24 cellular contexts compared by ENCODE assay signal in genomic region chr20:35640724-35641123, GRCh38. TPM values are rescaled to one million over a fixed set of nuclear protein-coding genes. Genes with fewer than 3 reads are reported as not detected.
DNase-seq lines count a peak whose midpoint lies in the region; ATAC-seq and TF ChIP-seq lines count a peak whose summit lies in the region.
"Had no signal": no experiment of that assay in that cellular context is flagged by ENCODE, and none has a peak within 500 bp of the region (broad histone marks: within the 10 kb centered on the region; RNA-seq: fewer than 3 reads in every experiment).

No MANE protein-coding gene starts in this region.

- no peaks in the 10 kb centered on the region for H3K36me3 ChIP-seq in CD4-positive, alpha-beta memory T cell (ENCODE audit: insufficient read depth, low read length)
- H3K36me3 ChIP-seq in Caco-2 (ENCODE audit: control insufficient read depth, insufficient read depth, low read length) = peaks cover 1% of the 10 kb centered on the region; the same call in 1 of the 2 replicates
- H3K36me3 ChIP-seq in naive thymus-derived CD4-positive, alpha-beta T cell (ENCODE audit: control insufficient read depth in 2 of 3, insufficient read depth in 3 of 3, low read length in 3 of 3) = peaks cover 0 to 2% (median 0%) of the 10 kb centered on the region in 3 experiments
- H3K36me3 ChIP-seq in effector memory CD4-positive, alpha-beta T cell (ENCODE audit: control insufficient read depth, insufficient read depth, low read length) = no peaks in the 10 kb centered on the region
- H3K36me3 ChIP-seq: adrenal gland, breast epithelium, transverse colon had no signal

- no peak overlapping the region for H3K27ac ChIP-seq in CD4-positive, alpha-beta memory T cell (ENCODE audit: low read depth, low read length)
- H3K27ac ChIP-seq in naive thymus-derived CD4-positive, alpha-beta T cell (ENCODE audit: low read depth, low read length) = no peak overlapping the region
- no peak overlapping the region for H3K27ac ChIP-seq in effector memory CD4-positive, alpha-beta T cell (ENCODE audit: insufficient read depth, low read length, poor library complexity, severe bottlenecking)
- H3K27ac ChIP-seq: adrenal gland, breast epithelium, skin epidermis, transverse colon had no signal

- TF ChIP-seq CTCF in Caco-2 (IDR thresholded peaks at IDR 0.05; ENCODE audit: insufficient read depth in 1 of 2, low read depth in 1 of 2, low read length in 1 of 2, severe bottlenecking in 1 of 2, unreplicated experiment in 1 of 2) = no peak

- H3K4me3 ChIP-seq in CD4-positive, alpha-beta memory T cell (ENCODE audit: low read length in 2 of 2) = no peak overlapping the region
- no peak overlapping the region for H3K4me3 ChIP-seq in Caco-2 (ENCODE audit: low read depth, low read length)
- no peak overlapping the region for H3K4me3 ChIP-seq in naive thymus-derived CD4-positive, alpha-beta T cell (ENCODE audit: low read length)
- H3K4me3 ChIP-seq in effector memory CD4-positive, alpha-beta T cell (ENCODE audit: insufficient read depth, low read depth, low read length, poor library complexity, severe bottlenecking) = no peak overlapping the region
- H3K4me3 ChIP-seq: adrenal gland, breast epithelium, skin epidermis, transverse colon had no signal

- no TSS peak for BruUV-seq in Caco-2 (replicated peaks; lab: Mats Ljungman, UMichigan)

- peaks cover 37% of the 10 kb centered on the region for H3K4me1 ChIP-seq in CD4-positive, alpha-beta memory T cell (ENCODE audit: insufficient read depth, low read length)
- H3K4me1 ChIP-seq in Caco-2 = peaks cover 17% of the 10 kb centered on the region
- peaks cover 0 to 13% of the 10 kb centered on the region in 2 donors for H3K4me1 ChIP-seq in naive thymus-derived CD4-positive, alpha-beta T cell (ENCODE audit: control insufficient read depth in 2 of 2, insufficient read depth in 2 of 2, low read length in 2 of 2)
- H3K4me1 ChIP-seq in effector memory CD4-positive, alpha-beta T cell (ENCODE audit: control insufficient read depth, insufficient read depth, low read length, poor library complexity, severe bottlenecking) = peaks cover 7% of the 10 kb centered on the region
- H3K4me1 ChIP-seq: breast epithelium, transverse colon had no signal

- no peak for DNase-seq in CD4-positive, alpha-beta memory T cell
- DNase-seq in Caco-2 (no peak), HEK293T (ENCODE audit: extremely low spot score) (no peak)
- no peak for DNase-seq in activated T-helper 2 cell treated with anti-CD3 and anti-CD28 coated beads, Interferon-gamma antibody, Interleukin-2, Interleukin-4, amounts not matched to agents 10 μg/mL and 5 μg/mL and 100 μg/mL, durations not matched to agents 14 hours and 24 hours and 36 hours (ENCODE audit: low spot score)
- no peak for DNase-seq in naive thymus-derived CD4-positive, alpha-beta T cell
- DNase-seq in effector memory CD4-positive, alpha-beta T cell = no peak
- DNase-seq: activated CD4-positive, CD25-positive, alpha-beta regulatory T cell; activated T-cell treated with anti-CD3 and anti-CD28 coated beads, Interleukin-2, amount 50 U/mL, for 48 hours; adrenal gland; AML-193; COR-L47; KG1; NCI-H1436 treated with DMSO at 0.1 percent for 48 hours; NCI-H2171 treated with DMSO at 0.1 percent for 48 hours; NCI-H526; RPMI8226; SK-N-SH; stimulated activated naive CD8-positive, alpha-beta T cell treated with anti-CD3 and anti-CD28 coated beads, Interleukin-15, Interleukin-2, amounts not matched to agents 100 U/mL and 50 U/mL, for 24 hours; transverse colon had no signal

- CTCF ChIA-PET in CD4-positive, alpha-beta memory T cell (lab: Charles Lee; ENCODE audit: partially characterized antibody) = interaction anchor here (1.3 kb wide), 1 partner anchor 40 kb away, joined by 3 read pairs; no protein-coding TSS in a partner anchor
- CTCF ChIA-PET in Caco-2 (lab: Charles Lee) = no interaction called here
- CTCF ChIA-PET in naive thymus-derived CD4-positive, alpha-beta T cell (lab: Charles Lee) = interaction anchor here (1.1 kb wide), 1 partner anchor 23 kb away, joined by 3 read pairs; no protein-coding TSS in a partner anchor
- CTCF ChIA-PET in HEK293T (lab: Yijun Ruan, JAX) = no interaction called here

- no peaks in the 10 kb centered on the region for H3K9me3 ChIP-seq in CD4-positive, alpha-beta memory T cell (ENCODE audit: control insufficient read depth in 1 of 2, low read length in 2 of 2)
- H3K9me3 ChIP-seq in Caco-2 = no peaks in the 10 kb centered on the region
- no peaks in the 10 kb centered on the region for H3K9me3 ChIP-seq in naive thymus-derived CD4-positive, alpha-beta T cell (ENCODE audit: control insufficient read depth in 2 of 3, low read length in 3 of 3)
- no peaks in the 10 kb centered on the region for H3K9me3 ChIP-seq in effector memory CD4-positive, alpha-beta T cell (ENCODE audit: control insufficient read depth, low read length)
- H3K9me3 ChIP-seq: adrenal gland, breast epithelium, SK-N-SH, transverse colon had no signal

- H3K4me1 Mint-ChIP-seq in CD4-positive, alpha-beta memory T cell = peaks cover 68 to 92% (median 80%) of the 10 kb centered on the region in 4 donors
- H3K4me1 Mint-ChIP-seq in Caco-2 (ENCODE audit: low read depth, unreplicated experiment) = peaks cover 36% of the 10 kb centered on the region
- peaks cover 33% of the 10 kb centered on the region for H3K4me1 Mint-ChIP-seq in activated T-helper 2 cell treated with anti-CD3 and anti-CD28 coated beads, Interferon-gamma antibody, Interleukin-2, Interleukin-4, amounts not matched to agents 10 μg/mL and 5 μg/mL and 100 μg/mL, durations not matched to agents 14 hours and 24 hours and 36 hours (ENCODE audit: low read depth)
- H3K4me1 Mint-ChIP-seq in naive thymus-derived CD4-positive, alpha-beta T cell = peaks cover 49 to 96% (median 92%) of the 10 kb centered on the region in 7 donors

- H3K27me3 ChIP-seq in CD4-positive, alpha-beta memory T cell (ENCODE audit: insufficient read depth, low read length) = no peaks in the 10 kb centered on the region
- H3K27me3 ChIP-seq in Caco-2 (replicated peaks; ENCODE audit: control insufficient read depth, insufficient read depth, low read length) = no peaks in the 10 kb centered on the region
- no peaks in the 10 kb centered on the region for H3K27me3 ChIP-seq in naive thymus-derived CD4-positive, alpha-beta T cell (ENCODE audit: control insufficient read depth in 2 of 2, insufficient read depth in 2 of 2, low read length in 2 of 2)
- H3K27me3 ChIP-seq in effector memory CD4-positive, alpha-beta T cell (replicated peaks; ENCODE audit: control insufficient read depth, insufficient read depth, low read length, poor library complexity, severe bottlenecking) = no peaks in the 10 kb centered on the region
- H3K27me3 ChIP-seq: adrenal gland, breast epithelium, transverse colon had no signal

- no peaks in the 10 kb centered on the region for H3K9me3 Mint-ChIP-seq in CD4-positive, alpha-beta memory T cell
- no peaks in the 10 kb centered on the region for H3K9me3 Mint-ChIP-seq in Caco-2 (ENCODE audit: unreplicated experiment)
- H3K9me3 Mint-ChIP-seq in activated T-helper 2 cell treated with anti-CD3 and anti-CD28 coated beads, Interferon-gamma antibody, Interleukin-2, Interleukin-4, amounts not matched to agents 10 μg/mL and 5 μg/mL and 100 μg/mL, durations not matched to agents 14 hours and 24 hours and 36 hours = no peaks in the 10 kb centered on the region
- H3K9me3 Mint-ChIP-seq in naive thymus-derived CD4-positive, alpha-beta T cell = no peaks in the 10 kb centered on the region
- H3K9me3 Mint-ChIP-seq: dendritic cell treated with granulocyte-macrophage colony-stimulating factor and Interleukin-4, amounts not matched to agents 40 ng/mL and 50 ng/mL, for 4 days had no signal

- peak overlapping the region in 2 of 8 donors; percentile 36 to 50 for H3K4me3 Mint-ChIP-seq in CD4-positive, alpha-beta memory T cell
- H3K4me3 Mint-ChIP-seq in Caco-2 (ENCODE audit: unreplicated experiment) = no peak overlapping the region
- H3K4me3 Mint-ChIP-seq in activated T-helper 2 cell treated with anti-CD3 and anti-CD28 coated beads, Interferon-gamma antibody, Interleukin-2, Interleukin-4, amounts not matched to agents 10 μg/mL and 5 μg/mL and 100 μg/mL, durations not matched to agents 14 hours and 24 hours and 36 hours (ENCODE audit: low read depth) = no peak overlapping the region
- peak overlapping the region in 1 of 10 donors; percentile 31 for H3K4me3 Mint-ChIP-seq in naive thymus-derived CD4-positive, alpha-beta T cell
- H3K4me3 Mint-ChIP-seq: dendritic cell treated with granulocyte-macrophage colony-stimulating factor and Interleukin-4, amounts not matched to agents 40 ng/mL and 50 ng/mL, for 4 days had no signal

- peaks cover 0 to 9% of the 10 kb centered on the region in 2 donors for H3K36me3 Mint-ChIP-seq in CD4-positive, alpha-beta memory T cell
- H3K36me3 Mint-ChIP-seq in Caco-2 (ENCODE audit: insufficient read depth, unreplicated experiment) = peaks cover 70% of the 10 kb centered on the region
- H3K36me3 Mint-ChIP-seq in activated T-helper 2 cell treated with anti-CD3 and anti-CD28 coated beads, Interferon-gamma antibody, Interleukin-2, Interleukin-4, amounts not matched to agents 10 μg/mL and 5 μg/mL and 100 μg/mL, durations not matched to agents 14 hours and 24 hours and 36 hours (ENCODE audit: low read depth) = peaks cover 25% of the 10 kb centered on the region
- peaks cover 0 to 5% (median 0%) of the 10 kb centered on the region in 5 donors for H3K36me3 Mint-ChIP-seq in naive thymus-derived CD4-positive, alpha-beta T cell

- H3K27me3 Mint-ChIP-seq in CD4-positive, alpha-beta memory T cell = no peaks in the 10 kb centered on the region
- H3K27me3 Mint-ChIP-seq in Caco-2 (ENCODE audit: insufficient read depth, unreplicated experiment) = no peaks in the 10 kb centered on the region
- H3K27me3 Mint-ChIP-seq in activated T-helper 2 cell treated with anti-CD3 and anti-CD28 coated beads, Interferon-gamma antibody, Interleukin-2, Interleukin-4, amounts not matched to agents 10 μg/mL and 5 μg/mL and 100 μg/mL, durations not matched to agents 14 hours and 24 hours and 36 hours (ENCODE audit: low read depth) = no peaks in the 10 kb centered on the region
- H3K27me3 Mint-ChIP-seq in naive thymus-derived CD4-positive, alpha-beta T cell = no peaks in the 10 kb centered on the region
- H3K27me3 Mint-ChIP-seq: dendritic cell treated with granulocyte-macrophage colony-stimulating factor and Interleukin-4, amounts not matched to agents 40 ng/mL and 50 ng/mL, for 4 days had no signal

- H3K27ac Mint-ChIP-seq in CD4-positive, alpha-beta memory T cell = peak overlapping the region in 4 of 7 donors; percentile 4 to 61 (median 47)
- H3K27ac Mint-ChIP-seq in Caco-2 (ENCODE audit: unreplicated experiment) = peak overlapping the region; percentile 9
- H3K27ac Mint-ChIP-seq in activated T-helper 2 cell treated with anti-CD3 and anti-CD28 coated beads, Interferon-gamma antibody, Interleukin-2, Interleukin-4, amounts not matched to agents 10 μg/mL and 5 μg/mL and 100 μg/mL, durations not matched to agents 14 hours and 24 hours and 36 hours = peak overlapping the region; percentile 33
- peak overlapping the region in 8 of 9 donors; percentile 14 to 79 (median 49) for H3K27ac Mint-ChIP-seq in naive thymus-derived CD4-positive, alpha-beta T cell
- H3K27ac Mint-ChIP-seq: dendritic cell treated with granulocyte-macrophage colony-stimulating factor and Interleukin-4, amounts not matched to agents 40 ng/mL and 50 ng/mL, for 4 days had no signal

- POLR2A ChIA-PET in CD4-positive, alpha-beta memory T cell (lab: Charles Lee; ENCODE audit: partially characterized antibody) = interaction anchor here (1.9 kb wide), 1 partner anchor 23 kb away, joined by 9 read pairs; no protein-coding TSS in a partner anchor
- POLR2A ChIA-PET in Caco-2 (lab: Charles Lee) (interaction anchor here (0.6 kb wide), 1 partner anchor 18 kb away, joined by 3 read pairs; no protein-coding TSS in a partner anchor), HEK293T (lab: Yijun Ruan, JAX) (interaction anchor here (0.6 to 1.9 kb wide), 2 partner anchors 101 to 102 kb away, joined by 3 to 4 read pairs; partner anchors contain the start of gene RBM39)
- POLR2A ChIA-PET in naive thymus-derived CD4-positive, alpha-beta T cell (lab: Charles Lee) = interaction anchor here (0.6 to 2.0 kb wide), 2 partner anchors 24 to 155 kb away, joined by 3 to 4 read pairs; partner anchors contain the start of genes CPNE1 and RBM12

- ATAC-seq in naive thymus-derived CD4-positive, alpha-beta T cell = no peak
- no peak for ATAC-seq in HG02973 (IDR thresholded peaks at IDR 0.05; ENCODE audit: unreplicated experiment)
- ATAC-seq: HCT116; stimulated activated naive CD8-positive, alpha-beta T cell treated with anti-CD3 and anti-CD28 coated beads, Interleukin-15, Interleukin-2, amounts not matched to agents 100 U/mL and 50 U/mL, for 24 hours had no signal

- intact Hi-C loops in CD4-positive, alpha-beta memory T cell (cut with micrococcal nuclease) = no loop called here
- intact Hi-C loops in Caco-2 (cut with micrococcal nuclease; ENCODE audit: unreplicated experiment) = no loop called here
- intact Hi-C loops in activated T-helper 2 cell treated with anti-CD3 and anti-CD28 coated beads, Interferon-gamma antibody, Interleukin-2, Interleukin-4, amounts not matched to agents 10 μg/mL and 5 μg/mL and 100 μg/mL, durations not matched to agents 14 hours and 24 hours and 36 hours (cut with micrococcal nuclease) = no loop called here
- intact Hi-C loops in naive thymus-derived CD4-positive, alpha-beta T cell (cut with micrococcal nuclease) = no loop called here

RNA-seq across cellular contexts. Expression of gene CPNE1, which starts 24.0 kb away (rescaled TPM):
- total RNA-seq in CD4-positive, alpha-beta memory T cell = 100 to 1,000 TPM; 316 to 353 TPM
- 100 to 1,000 TPM; 305 to 343 TPM for polyA plus RNA-seq in CD4-positive, alpha-beta memory T cell
- total RNA-seq in Caco-2 (2022) = 815 and 833 TPM in 2 replicates
- total RNA-seq in activated T-helper 2 cell treated with anti-CD3 and anti-CD28 coated beads, Interferon-gamma antibody, Interleukin-2, Interleukin-4, amounts not matched to agents 10 μg/mL and 5 μg/mL and 100 μg/mL, durations not matched to agents 14 hours and 24 hours and 36 hours = 342 and 347 TPM in 2 replicates
- total RNA-seq in naive thymus-derived CD4-positive, alpha-beta T cell = 100 to 1,000 TPM; 250 to 378 (median 305) TPM
- 100 to 1,000 TPM; 277 to 360 TPM for polyA plus RNA-seq in naive thymus-derived CD4-positive, alpha-beta T cell

RNA-seq across cellular contexts. Expression of gene RBM12, which starts 24.0 kb away (rescaled TPM):
- total RNA-seq in CD4-positive, alpha-beta memory T cell = 100 to 1,000 TPM; 129 to 138 TPM
- polyA plus RNA-seq in CD4-positive, alpha-beta memory T cell = 10 to 100 TPM; 29.9 to 52.8 TPM
- 146 and 147 TPM in 2 replicates for total RNA-seq in Caco-2 (2022)
- 147 and 148 TPM in 2 replicates for total RNA-seq in activated T-helper 2 cell treated with anti-CD3 and anti-CD28 coated beads, Interferon-gamma antibody, Interleukin-2, Interleukin-4, amounts not matched to agents 10 μg/mL and 5 μg/mL and 100 μg/mL, durations not matched to agents 14 hours and 24 hours and 36 hours
- 100 to 1,000 TPM in 4 of 5 experiments, 10 to 100 TPM in 1; 98.2 to 122 (median 114) TPM for total RNA-seq in naive thymus-derived CD4-positive, alpha-beta T cell
- polyA plus RNA-seq in naive thymus-derived CD4-positive, alpha-beta T cell = 10 to 100 TPM; 48.9 to 50.8 TPM

RNA-seq across cellular contexts. Expression of gene SPAG4, which starts 25.1 kb away (rescaled TPM):
- total RNA-seq in CD4-positive, alpha-beta memory T cell = 1 to 10 TPM in 1 of 2 experiments, under 1 TPM in 1; 0.47 to 1.3 TPM
- polyA plus RNA-seq in CD4-positive, alpha-beta memory T cell = under 1 TPM; 0.69 to 0.79 TPM
- 5.4 and 6.1 TPM in 2 replicates for total RNA-seq in Caco-2 (2022)
- total RNA-seq in activated T-helper 2 cell treated with anti-CD3 and anti-CD28 coated beads, Interferon-gamma antibody, Interleukin-2, Interleukin-4, amounts not matched to agents 10 μg/mL and 5 μg/mL and 100 μg/mL, durations not matched to agents 14 hours and 24 hours and 36 hours = 6.9 and 11.8 TPM in 2 replicates
- 10 to 100 TPM in 2 of 5 experiments, 1 to 10 TPM in 2, under 1 TPM in 1; 0.35 to 25.0 (median 2.7) TPM for total RNA-seq in naive thymus-derived CD4-positive, alpha-beta T cell
- not detected for polyA plus RNA-seq in naive thymus-derived CD4-positive, alpha-beta T cell

RNA-seq across cellular contexts. Expression of gene NFS1, which starts 58.4 kb away (rescaled TPM):
- total RNA-seq in CD4-positive, alpha-beta memory T cell = 10 to 100 TPM; 30.3 to 33.6 TPM
- polyA plus RNA-seq in CD4-positive, alpha-beta memory T cell = 10 to 100 TPM in 1 of 2 donors, 1 to 10 TPM in 1; 6.3 to 28.3 TPM
- 69.8 and 77.1 TPM in 2 replicates for total RNA-seq in Caco-2 (2022)
- 39.1 and 39.8 TPM in 2 replicates for total RNA-seq in activated T-helper 2 cell treated with anti-CD3 and anti-CD28 coated beads, Interferon-gamma antibody, Interleukin-2, Interleukin-4, amounts not matched to agents 10 μg/mL and 5 μg/mL and 100 μg/mL, durations not matched to agents 14 hours and 24 hours and 36 hours
- 10 to 100 TPM; 18.2 to 41.1 (median 35.0) TPM for total RNA-seq in naive thymus-derived CD4-positive, alpha-beta T cell
- polyA plus RNA-seq in naive thymus-derived CD4-positive, alpha-beta T cell = 10 to 100 TPM in 1 of 2 donors, 1 to 10 TPM in 1; 9.7 to 27.7 TPM

RNA-seq across cellular contexts. Expression of gene ROMO1, which starts 58.5 kb away (rescaled TPM):
- total RNA-seq in CD4-positive, alpha-beta memory T cell = 10 to 100 TPM; 38.4 to 43.8 TPM
- 100 to 1,000 TPM; 273 to 335 TPM for polyA plus RNA-seq in CD4-positive, alpha-beta memory T cell
- 354 and 357 TPM in 2 replicates for total RNA-seq in Caco-2 (2022)
- total RNA-seq in activated T-helper 2 cell treated with anti-CD3 and anti-CD28 coated beads, Interferon-gamma antibody, Interleukin-2, Interleukin-4, amounts not matched to agents 10 μg/mL and 5 μg/mL and 100 μg/mL, durations not matched to agents 14 hours and 24 hours and 36 hours = 93.0 and 98.4 TPM in 2 replicates
- total RNA-seq in naive thymus-derived CD4-positive, alpha-beta T cell = 10 to 100 TPM; 33.2 to 85.5 (median 38.5) TPM
- polyA plus RNA-seq in naive thymus-derived CD4-positive, alpha-beta T cell = 100 to 1,000 TPM; 269 to 293 TPM

Comparison
In these comparisons a context has a peak if more than half of its experiments do, and no peak if none do; other contexts are left out.
1. CTCF ChIA-PET loops: an anchor here in CD4-positive, alpha-beta memory T cell (1.3 kb wide) and naive thymus-derived CD4-positive, alpha-beta T cell (1.1 kb wide); none called in Caco-2 and HEK293T.